1 cellular context compared by ENCODE assay signal in the genomic region with DNA sequence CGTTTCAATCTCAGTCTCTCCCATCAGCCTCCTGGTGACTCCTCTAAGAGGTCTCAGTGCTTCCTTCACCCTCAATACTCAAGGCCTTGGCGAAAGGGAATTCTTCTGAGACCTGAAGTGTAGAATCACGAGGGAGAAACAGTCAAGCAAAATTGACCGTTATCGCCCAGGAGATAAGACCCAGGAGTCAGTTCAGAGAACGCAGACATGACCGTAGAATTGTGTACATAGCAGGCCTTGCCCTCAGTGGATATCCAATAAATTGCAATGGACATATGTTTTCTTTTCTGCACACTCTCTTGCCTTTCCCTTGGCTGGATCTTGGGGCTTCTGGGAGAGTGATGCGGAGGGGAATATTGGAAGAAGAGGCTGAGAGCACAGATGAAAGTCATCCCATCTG.
TF ChIP-seq lines count a peak whose summit lies in the region.

No MANE protein-coding gene starts in this region.

TF ChIP-seq in K562, 482 proteins besides CTCF, POLR2A, EP300 and RAD21:
- TF ChIP-seq TGIF2 (CRISPR knock-in tag; IDR thresholded peaks at IDR 0.05) (no peak), ARNT (IDR thresholded peaks at IDR 0.05) (no peak), NR4A1 (CRISPR knock-in tag; IDR thresholded peaks at IDR 0.05) (no peak), NR4A1 (tag; IDR thresholded peaks at IDR 0.05) (no peak), HDGF (IDR thresholded peaks at IDR 0.05) (no peak), ZFP30 (CRISPR knock-in tag; IDR thresholded peaks at IDR 0.05; ENCODE audit: borderline replicate concordance) (no peak), ARID1B (IDR thresholded peaks at IDR 0.05) (no peak), NFIX (CRISPR knock-in tag; IDR thresholded peaks at IDR 0.05; ENCODE audit: low read depth) (no peak), TRIM25 (IDR thresholded peaks at IDR 0.05; ENCODE audit: borderline replicate concordance) (no peak), RBM39 (optimal IDR thresholded peaks at IDR 0.05; ENCODE audit: low read depth, low read length) (no peak), COPS2 (conservative IDR thresholded peaks at IDR 0.05) (no peak)
- TF ChIP-seq, protein P1, sequence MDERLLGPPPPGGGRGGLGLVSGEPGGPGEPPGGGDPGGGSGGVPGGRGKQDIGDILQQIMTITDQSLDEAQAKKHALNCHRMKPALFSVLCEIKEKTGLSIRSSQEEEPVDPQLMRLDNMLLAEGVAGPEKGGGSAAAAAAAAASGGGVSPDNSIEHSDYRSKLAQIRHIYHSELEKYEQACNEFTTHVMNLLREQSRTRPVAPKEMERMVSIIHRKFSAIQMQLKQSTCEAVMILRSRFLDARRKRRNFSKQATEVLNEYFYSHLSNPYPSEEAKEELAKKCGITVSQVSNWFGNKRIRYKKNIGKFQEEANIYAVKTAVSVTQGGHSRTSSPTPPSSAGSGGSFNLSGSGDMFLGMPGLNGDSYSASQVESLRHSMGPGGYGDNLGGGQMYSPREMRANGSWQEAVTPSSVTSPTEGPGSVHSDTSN (CRISPR knock-in tag; IDR thresholded peaks at IDR 0.05; ENCODE audit: low read depth): no peak
- TF ChIP-seq, protein P1 (tag; conservative IDR thresholded peaks at IDR 0.05; ENCODE audit: low read depth): no peak
- TF ChIP-seq, protein P2, sequence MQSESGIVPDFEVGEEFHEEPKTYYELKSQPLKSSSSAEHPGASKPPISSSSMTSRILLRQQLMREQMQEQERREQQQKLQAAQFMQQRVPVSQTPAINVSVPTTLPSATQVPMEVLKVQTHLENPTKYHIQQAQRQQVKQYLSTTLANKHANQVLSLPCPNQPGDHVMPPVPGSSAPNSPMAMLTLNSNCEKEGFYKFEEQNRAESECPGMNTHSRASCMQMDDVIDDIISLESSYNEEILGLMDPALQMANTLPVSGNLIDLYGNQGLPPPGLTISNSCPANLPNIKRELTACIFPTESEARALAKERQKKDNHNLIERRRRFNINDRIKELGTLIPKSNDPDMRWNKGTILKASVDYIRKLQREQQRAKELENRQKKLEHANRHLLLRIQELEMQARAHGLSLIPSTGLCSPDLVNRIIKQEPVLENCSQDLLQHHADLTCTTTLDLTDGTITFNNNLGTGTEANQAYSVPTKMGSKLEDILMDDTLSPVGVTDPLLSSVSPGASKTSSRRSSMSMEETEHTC (IDR thresholded peaks at IDR 0.05): no peak
- TF ChIP-seq, protein P3, sequence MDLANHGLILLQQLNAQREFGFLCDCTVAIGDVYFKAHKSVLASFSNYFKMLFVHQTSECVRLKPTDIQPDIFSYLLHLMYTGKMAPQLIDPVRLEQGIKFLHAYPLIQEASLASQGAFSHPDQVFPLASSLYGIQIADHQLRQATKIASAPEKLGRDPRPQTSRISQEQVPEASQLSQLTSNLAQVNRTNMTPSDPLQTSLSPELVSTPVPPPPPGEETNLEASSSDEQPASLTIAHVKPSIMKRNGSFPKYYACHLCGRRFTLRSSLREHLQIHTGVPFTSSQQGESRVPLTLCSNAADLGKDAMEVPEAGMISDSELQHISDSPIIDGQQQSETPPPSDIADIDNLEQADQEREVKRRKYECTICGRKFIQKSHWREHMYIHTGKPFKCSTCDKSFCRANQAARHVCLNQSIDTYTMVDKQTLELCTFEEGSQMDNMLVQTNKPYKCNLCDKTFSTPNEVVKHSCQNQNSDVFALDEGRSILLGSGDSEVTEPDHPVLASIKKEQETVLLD (IDR thresholded peaks at IDR 0.05): no peak
